ENCODE assay signal across 21 cellular contexts in genomic region chr7:158999496-158999895, GRCh38.
DNase-seq lines count a peak whose midpoint lies in the region; ATAC-seq, FAIRE-seq and TF ChIP-seq lines count a peak whose summit lies in the region.
"Had no signal": no experiment of that assay in that cellular context is flagged by ENCODE, and none has a peak within 500 bp of the region (broad histone marks: within the 10 kb centered on the region; RNA-seq: fewer than 3 reads in every experiment).

No MANE protein-coding gene starts in this region.

- H3K9ac ChIP-seq in K562 (ENCODE audit: insufficient read depth in 1 of 2, low read depth in 2 of 2, low read length in 2 of 2) = peak overlapping the region in 1 of 2 experiments; percentile 55; a peak in 2 of 4 replicates
- H3K9ac ChIP-seq: BLaER1 had no signal

- peak overlapping the region; percentile 5; the same call in 1 of the 2 replicates for H2AFZ ChIP-seq in K562 (ENCODE audit: low read depth, low read length)
- H2AFZ ChIP-seq: GM23338 had no signal

- peaks cover 0 to 30% of the 10 kb centered on the region in 2 experiments; a peak in 2 of 5 replicates for H3K4me1 ChIP-seq in K562 (replicated peaks in 1 of 2; ENCODE audit: control insufficient read depth in 2 of 2, insufficient read depth in 2 of 2, low read length in 2 of 2)
- H3K4me1 ChIP-seq in upper lobe of right lung = no peaks in the 10 kb centered on the region
- H3K4me1 ChIP-seq: BLaER1, Caco-2, HAP-1 had no signal

- no peaks in the 10 kb centered on the region for H3K79me2 ChIP-seq in K562 (ENCODE audit: control insufficient read depth, insufficient read depth, low read length)

- no peak overlapping the region for H3K4me2 ChIP-seq in K562 (ENCODE audit: insufficient read depth, low read length)
- H3K4me2 ChIP-seq: BLaER1, GM23338 had no signal

- no peaks in the 10 kb centered on the region for H3K36me3 ChIP-seq in H7 (replicated peaks; ENCODE audit: control insufficient read depth, insufficient read depth, low read length)
- H3K36me3 ChIP-seq in K562 (ENCODE audit: control insufficient read depth, insufficient read depth, low read length) = no peaks in the 10 kb centered on the region
- H3K36me3 ChIP-seq in upper lobe of right lung = no peaks in the 10 kb centered on the region
- H3K36me3 ChIP-seq: BLaER1, HAP-1 had no signal

- no peak for TF ChIP-seq CTCF in K562 (IDR thresholded peaks at IDR 0.05 in 2 of 3, conservative IDR thresholded peaks at IDR 0.05 in 1 of 3; ENCODE audit: insufficient read depth in 2 of 3, low read depth in 1 of 3, low read length in 3 of 3)
- TF ChIP-seq CTCF in upper lobe of right lung (IDR thresholded peaks at IDR 0.05) = no peak

- FAIRE-seq in K562 (lab: Jason Lieb, UNC) (no peak), HTR-8/SVneo (lab: Jason Lieb, UNC) (no peak)
- FAIRE-seq: A204.1, G401.6, GM12892 had no signal

- H4K20me1 ChIP-seq in K562 (replicated peaks; ENCODE audit: control insufficient read depth, insufficient read depth, low read length) = no peaks in the 10 kb centered on the region
- H4K20me1 ChIP-seq: BLaER1 had no signal

- no peak for TF ChIP-seq EP300 in Ishikawa (IDR thresholded peaks at IDR 0.05; ENCODE audit: borderline replicate concordance)
- TF ChIP-seq EP300 in K562 (IDR thresholded peaks at IDR 0.05; ENCODE audit: low read length) = no peak

- TF ChIP-seq POLR2A in K562 (conservative IDR thresholded peaks at IDR 0.05) = no peak

- no peaks in the 10 kb centered on the region for H3K9me1 ChIP-seq in K562 (ENCODE audit: control insufficient read depth, insufficient read depth, low read length)

- in situ Hi-C loops in K562 (cut with MboI) = no loop called here

- DNase-seq in H7 (peak; percentile 70), K562 (ENCODE audit: extremely low read depth in 1 of 4, low spot score in 3 of 4) (peak in 2 of 4 experiments; percentile 53 to 61), upper lobe of right lung (no peak), HTR-8/SVneo (ENCODE audit: insufficient read length, low spot score) (no peak), hypothalamus (lab: John Stamatoyannopoulos, UW) (no peak)
- no peak for DNase-seq in activated T-cell treated with anti-CD3 and anti-CD28 coated beads, Interleukin-2, amount 50 U/mL, for 4 hours
- DNase-seq: Caco-2; CD4-positive, CD25-positive, alpha-beta regulatory T cell; CD8-positive, alpha-beta T cell; DMS153; DND-41 had no signal

- H3K9me3 Mint-ChIP-seq in activated T-cell treated with anti-CD3 and anti-CD28 coated beads, Interleukin-2, amount 50 U/mL, for 4 hours = peaks cover 5% of the 10 kb centered on the region

- H3K27me3 ChIP-seq in H7 (ENCODE audit: control insufficient read depth, insufficient read depth, low read length) = peaks cover 24% of the 10 kb centered on the region
- peaks cover 35 to 73% of the 10 kb centered on the region in 2 experiments for H3K27me3 ChIP-seq in K562 (ENCODE audit: control insufficient read depth in 2 of 2, insufficient read depth in 2 of 2, low read length in 2 of 2)
- H3K27me3 ChIP-seq in upper lobe of right lung = peaks cover 17% of the 10 kb centered on the region
- H3K27me3 ChIP-seq: BLaER1 had no signal

- peaks cover 11% of the 10 kb centered on the region for H3K4me1 Mint-ChIP-seq in activated T-cell treated with anti-CD3 and anti-CD28 coated beads, Interleukin-2, amount 50 U/mL, for 4 hours (ENCODE audit: low read depth)
- H3K4me1 Mint-ChIP-seq: B cell, GM23338 had no signal

- peaks cover 31% of the 10 kb centered on the region for H3K27me3 Mint-ChIP-seq in activated T-cell treated with anti-CD3 and anti-CD28 coated beads, Interleukin-2, amount 50 U/mL, for 4 hours (ENCODE audit: low read depth)
- H3K27me3 Mint-ChIP-seq: B cell; CD4-positive, CD25-positive, alpha-beta regulatory T cell had no signal

- H3K36me3 Mint-ChIP-seq in activated T-cell treated with anti-CD3 and anti-CD28 coated beads, Interleukin-2, amount 50 U/mL, for 4 hours (ENCODE audit: insufficient read depth) = no peaks in the 10 kb centered on the region
- H3K36me3 Mint-ChIP-seq: CD4-positive, CD25-positive, alpha-beta regulatory T cell; CD8-positive, alpha-beta T cell had no signal

- POLR2A ChIA-PET in K562 (lab: Yijun Ruan, JAX) = interaction anchor here (1.0 to 1.1 kb wide), 2 partner anchors 9 to 15 kb away, joined by 3 read pairs; no protein-coding TSS in a partner anchor

- TF ChIP-seq RAD21 in Ishikawa (IDR thresholded peaks at IDR 0.05; ENCODE audit: low read depth) = no peak
- TF ChIP-seq RAD21 in K562 (CRISPR knock-in tag; conservative IDR thresholded peaks at IDR 0.05 in 1 of 2, IDR thresholded peaks at IDR 0.05 in 1 of 2) = no peak

- H3K4me3 Mint-ChIP-seq in activated T-cell treated with anti-CD3 and anti-CD28 coated beads, Interleukin-2, amount 50 U/mL, for 4 hours = no peak overlapping the region
- H3K4me3 Mint-ChIP-seq: B cell; CD4-positive, CD25-positive, alpha-beta regulatory T cell; CD8-positive, alpha-beta T cell; GM23338 had no signal

- H3K4me3 ChIP-seq in H7 (ENCODE audit: insufficient read depth, low read depth, low read length) = no peak overlapping the region
- H3K4me3 ChIP-seq in K562 = no peak overlapping the region
- H3K4me3 ChIP-seq in upper lobe of right lung = no peak overlapping the region
- H3K4me3 ChIP-seq: BLaER1, GM23338, HAP-1 had no signal

- no TSS peak for BruUV-seq in K562 (replicated peaks; lab: Mats Ljungman, UMichigan)

- 17% methylated on average over 21 of the region's 21 CpGs for WGBS in K562 (ENCODE audit: insufficient coverage, low coverage, missing lambda C conversion rate)

- ATAC-seq in K562 (peak; percentile 56), upper lobe of right lung (peak; percentile 18)
- ATAC-seq in activated T-cell treated with anti-CD3 and anti-CD28 coated beads, Interleukin-2, amount 50 U/mL, for 4 hours = no peak
- ATAC-seq: CD8-positive, alpha-beta T cell; GM23338 had no signal

- intact Hi-C loops in K562 (cut with micrococcal nuclease) (no loop called here), upper lobe of right lung (cut with DNase I) (no loop called here)

- H3K9me3 ChIP-seq in K562 (replicated peaks; ENCODE audit: control insufficient read depth, insufficient read depth, low read depth, low read length) (peaks cover 4% of the 10 kb centered on the region), upper lobe of right lung (no peaks in the 10 kb centered on the region)
- H3K9me3 ChIP-seq: Caco-2, HAP-1 had no signal

- CTCF ChIA-PET in K562 (lab: Yijun Ruan, JAX; ENCODE audit: low intra/inter-chr PET ratio) = no interaction called here

- H3K27ac ChIP-seq in K562 (ENCODE audit: extremely low read depth, low read depth, low read length) (no peak overlapping the region), upper lobe of right lung (no peak overlapping the region)
- H3K27ac ChIP-seq: 22Rv1, BLaER1, C4-2B had no signal

TF ChIP-seq in Ishikawa, 13 proteins besides CTCF, POLR2A, EP300 and RAD21:
- TF ChIP-seq CREB1 (IDR thresholded peaks at IDR 0.05; ENCODE audit: low read depth) (no peak), NFIC (IDR thresholded peaks at IDR 0.05) (0 out of 2 replicates have a peak, but pooled peaks have one; percentile 22)

TF ChIP-seq in K562, 482 proteins besides CTCF, POLR2A, EP300 and RAD21:
- peak in 1 of 2 experiments; percentile 6 for TF ChIP-seq E2F6 (IDR thresholded peaks at IDR 0.05; ENCODE audit: borderline replicate concordance in 1 of 2, extremely low read depth in 1 of 2, insufficient read depth in 1 of 2, insufficient read length in 1 of 2, low read depth in 1 of 2, low read length in 1 of 2, poor library complexity in 1 of 2, severe bottlenecking in 1 of 2)
- TF ChIP-seq PML (IDR thresholded peaks at IDR 0.05; ENCODE audit: low read length) = no peak

Comparison
In these comparisons a context has a peak if more than half of its experiments do, and no peak if none do; other contexts are left out.
1. ATAC-seq: peak in K562 (single experiment) and upper lobe of right lung (single experiment); none in activated T-cell treated with anti-CD3 and anti-CD28 coated beads, Interleukin-2, amount 50 U/mL, for 4 hours (0 of 2).